Comparison of ENCODE assay signal across 8 cellular contexts in genomic region chr2:86368181-86368824, GRCh38. TPM values are rescaled to one million over a fixed set of nuclear protein-coding genes. Genes with fewer than 3 reads are reported as not detected.
DNase-seq lines count a peak whose midpoint lies in the region; ATAC-seq and TF ChIP-seq lines count a peak whose summit lies in the region.

No MANE protein-coding gene starts in this region.

- H3K27ac Mint-ChIP-seq in natural killer cell treated with Interleukin-12 subunit alpha and Interleukin-12 subunit beta and Interleukin-15 and Interleukin-18, amount 100 ng/mL, for 72 hours = no peak overlapping the region

- no peaks in the 10 kb centered on the region for H3K9me3 ChIP-seq in thyroid gland

- H3K4me3 Mint-ChIP-seq in natural killer cell treated with Interleukin-12 subunit alpha and Interleukin-12 subunit beta and Interleukin-15 and Interleukin-18, amount 100 ng/mL, for 72 hours = no peak overlapping the region

- DNase-seq in Right ventricle myocardium inferior (ENCODE audit: missing footprints) (no peak), cardiac septum (ENCODE audit: low spot score) (no peak), NCI-H1694 treated with DMSO at 0.1 percent for 48 hours (lab: John Stamatoyannopoulos, UW) (peak; percentile 42), erythroblast (lab: John Stamatoyannopoulos, UW) (peak; percentile 43 to 64), thyroid gland (peak; percentile 17 to 28)
- peak; percentile 38 to 44 for DNase-seq in activated CD4-positive, alpha-beta T cell treated with anti-CD3 and anti-CD28 coated beads, Interleukin-2, amount 50 U/mL, for 48 hours
- DNase-seq in natural killer cell treated with Interleukin-12 subunit alpha and Interleukin-12 subunit beta and Interleukin-15 and Interleukin-18, amount 100 ng/mL, for 72 hours (ENCODE audit: low spot score) = no peak

- TF ChIP-seq CTCF in thyroid gland (IDR thresholded peaks at IDR 0.05) = peak in 5 of 6 experiments; percentile 42 to 67 (median 64)

- peaks cover 4 to 5% of the 10 kb centered on the region in 2 donors for H3K4me1 Mint-ChIP-seq in natural killer cell treated with Interleukin-12 subunit alpha and Interleukin-12 subunit beta and Interleukin-15 and Interleukin-18, amount 100 ng/mL, for 72 hours (ENCODE audit: low read depth in 2 of 2)

- H3K36me3 ChIP-seq in thyroid gland = no peaks in the 10 kb centered on the region

- H3K9me3 Mint-ChIP-seq in natural killer cell treated with Interleukin-12 subunit alpha and Interleukin-12 subunit beta and Interleukin-15 and Interleukin-18, amount 100 ng/mL, for 72 hours = no peaks in the 10 kb centered on the region

- no peak overlapping the region for H3K27ac ChIP-seq in thyroid gland

- peak; percentile 52 for ATAC-seq in Right ventricle myocardium inferior
- peak; percentile 34 to 60 for ATAC-seq in natural killer cell treated with Interleukin-12 subunit alpha and Interleukin-12 subunit beta and Interleukin-15 and Interleukin-18, amount 100 ng/mL, for 72 hours
- no peak for ATAC-seq in HG03469 (IDR thresholded peaks at IDR 0.05; ENCODE audit: unreplicated experiment)

- no peak overlapping the region for H3K4me3 ChIP-seq in thyroid gland (replicated peaks in 1 of 3)

- peaks cover 6 to 11% of the 10 kb centered on the region in 2 donors for H3K27me3 Mint-ChIP-seq in natural killer cell treated with Interleukin-12 subunit alpha and Interleukin-12 subunit beta and Interleukin-15 and Interleukin-18, amount 100 ng/mL, for 72 hours

- intact Hi-C loops in Right ventricle myocardium inferior (cut with DNase I) (loop anchor here (1.0 to 5.0 kb wide), 3 partner anchors 71 to 147 kb away; partner anchors contain the start of gene KDM3A), cardiac septum (cut with DNase I) (loop anchor here (1.0 to 2.0 kb wide), 2 partner anchors 70 to 147 kb away; no protein-coding TSS in a partner anchor), thyroid gland (cut with DNase I) (loop anchor here (10.0 kb wide), 1 partner anchor 144 kb away; no protein-coding TSS in a partner anchor)

- H3K4me1 ChIP-seq in thyroid gland = no peaks in the 10 kb centered on the region

- WGBS in thyroid gland, 2 donors = 8 to 9% methylated on average over 14 of the region's 14 CpGs

- H3K27me3 ChIP-seq in thyroid gland = no peaks in the 10 kb centered on the region

- H3K36me3 Mint-ChIP-seq in natural killer cell treated with Interleukin-12 subunit alpha and Interleukin-12 subunit beta and Interleukin-15 and Interleukin-18, amount 100 ng/mL, for 72 hours = peaks cover 6% of the 10 kb centered on the region

- TF ChIP-seq POLR2A in erythroblast (IDR thresholded peaks at IDR 0.05; ENCODE audit: low read length) = no peak
- TF ChIP-seq POLR2A in thyroid gland (IDR thresholded peaks at IDR 0.05) = no peak

RNA-seq across cellular contexts. Expression of gene REEP1, which starts 30.9 kb away (rescaled TPM):
- total RNA-seq in Right ventricle myocardium inferior (23.6 TPM), cardiac septum (21.7 TPM), thyroid gland (1 to 10 TPM; 2.5 to 7.1 (median 5.5) TPM)
- not detected for total RNA-seq in natural killer cell treated with Interleukin-12 subunit alpha and Interleukin-12 subunit beta and Interleukin-15 and Interleukin-18, amount 100 ng/mL, for 72 hours

Comparison
In these comparisons a context has a peak if more than half of its experiments do, and no peak if none do; other contexts are left out.
1. DNase-seq: peak in NCI-H1694 treated with DMSO at 0.1 percent for 48 hours (single experiment), activated CD4-positive, alpha-beta T cell treated with anti-CD3 and anti-CD28 coated beads, Interleukin-2, amount 50 U/mL, for 48 hours (2 of 2), erythroblast (2 of 2) and thyroid gland (2 of 2); none in Right ventricle myocardium inferior (single experiment), cardiac septum (single experiment) and natural killer cell treated with Interleukin-12 subunit alpha and Interleukin-12 subunit beta and Interleukin-15 and Interleukin-18, amount 100 ng/mL, for 72 hours (single experiment).